1 cellular context compared by ENCODE assay signal in the genomic region with DNA sequence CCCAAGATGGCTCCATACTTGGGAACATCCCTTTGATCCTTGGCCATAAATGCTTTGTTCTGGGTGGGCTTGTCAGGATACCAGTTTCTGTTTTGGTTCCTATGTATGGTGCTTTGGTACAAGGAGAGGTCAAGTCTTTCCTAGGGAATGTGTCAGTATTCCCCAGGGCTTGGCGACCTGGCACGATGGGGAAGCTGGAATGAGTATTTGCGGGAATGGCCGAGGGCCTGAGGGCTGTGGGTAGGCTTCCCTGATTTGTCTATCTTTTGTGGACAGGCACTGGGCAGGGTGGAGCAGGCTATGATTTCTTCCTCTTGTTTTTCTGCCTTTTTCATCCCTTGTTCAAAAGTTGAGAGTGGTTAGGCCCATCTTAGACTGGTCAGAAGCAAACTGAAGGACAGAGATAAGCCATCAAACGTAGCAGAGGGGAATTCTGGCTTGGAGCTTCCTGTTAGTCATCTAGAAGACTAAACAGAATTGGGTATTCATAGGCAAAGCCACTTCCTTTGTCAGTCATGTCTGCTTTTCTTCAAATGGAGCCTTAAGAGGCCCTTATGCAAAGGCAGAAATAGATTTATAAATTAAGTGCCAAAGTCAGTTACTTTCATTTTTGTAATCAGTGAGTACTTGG.
TF ChIP-seq lines count a peak whose summit lies in the region.

No MANE protein-coding gene starts in this region.

TF ChIP-seq in K562, 482 proteins besides CTCF, POLR2A, EP300 and RAD21 (continued from another document and continues in another):
- TF ChIP-seq, protein P1, sequence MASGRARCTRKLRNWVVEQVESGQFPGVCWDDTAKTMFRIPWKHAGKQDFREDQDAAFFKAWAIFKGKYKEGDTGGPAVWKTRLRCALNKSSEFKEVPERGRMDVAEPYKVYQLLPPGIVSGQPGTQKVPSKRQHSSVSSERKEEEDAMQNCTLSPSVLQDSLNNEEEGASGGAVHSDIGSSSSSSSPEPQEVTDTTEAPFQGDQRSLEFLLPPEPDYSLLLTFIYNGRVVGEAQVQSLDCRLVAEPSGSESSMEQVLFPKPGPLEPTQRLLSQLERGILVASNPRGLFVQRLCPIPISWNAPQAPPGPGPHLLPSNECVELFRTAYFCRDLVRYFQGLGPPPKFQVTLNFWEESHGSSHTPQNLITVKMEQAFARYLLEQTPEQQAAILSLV (tag; IDR thresholded peaks at IDR 0.05), result no peak
- TF ChIP-seq TEAD1 (CRISPR knock-in tag; IDR thresholded peaks at IDR 0.05), result no peak
- TF ChIP-seq SP1 (CRISPR knock-in tag; IDR thresholded peaks at IDR 0.05), result no peak
- TF ChIP-seq SRF (CRISPR knock-in tag; IDR thresholded peaks at IDR 0.05), result no peak
- TF ChIP-seq ZBTB7A (IDR thresholded peaks at IDR 0.05; ENCODE audit: borderline replicate concordance, control insufficient read depth, low read depth, low read length), result no peak
- no peak for TF ChIP-seq ZNF408 (CRISPR knock-in tag; IDR thresholded peaks at IDR 0.05; ENCODE audit: low read depth)
- TF ChIP-seq ZBTB8A (IDR thresholded peaks at IDR 0.05; ENCODE audit: partially characterized antibody), result no peak
- TF ChIP-seq ZNF41 (CRISPR knock-in tag; conservative IDR thresholded peaks at IDR 0.05), result no peak
- no peak for TF ChIP-seq NR2C2 (CRISPR knock-in tag; IDR thresholded peaks at IDR 0.05)
- TF ChIP-seq NR2C2 (tag; IDR thresholded peaks at IDR 0.05), result no peak
- peak; percentile 51; the same call in 1 of the 2 replicates for TF ChIP-seq CTBP1 (IDR thresholded peaks at IDR 0.05; ENCODE audit: borderline replicate concordance)
- no peak for TF ChIP-seq NONO (IDR thresholded peaks at IDR 0.05; ENCODE audit: low read depth in 2 of 2, low read length in 1 of 2)
- TF ChIP-seq RBM22 (IDR thresholded peaks at IDR 0.05; ENCODE audit: low read depth, low read length, poor library complexity, severe bottlenecking), result no peak
- TF ChIP-seq, protein P2, sequence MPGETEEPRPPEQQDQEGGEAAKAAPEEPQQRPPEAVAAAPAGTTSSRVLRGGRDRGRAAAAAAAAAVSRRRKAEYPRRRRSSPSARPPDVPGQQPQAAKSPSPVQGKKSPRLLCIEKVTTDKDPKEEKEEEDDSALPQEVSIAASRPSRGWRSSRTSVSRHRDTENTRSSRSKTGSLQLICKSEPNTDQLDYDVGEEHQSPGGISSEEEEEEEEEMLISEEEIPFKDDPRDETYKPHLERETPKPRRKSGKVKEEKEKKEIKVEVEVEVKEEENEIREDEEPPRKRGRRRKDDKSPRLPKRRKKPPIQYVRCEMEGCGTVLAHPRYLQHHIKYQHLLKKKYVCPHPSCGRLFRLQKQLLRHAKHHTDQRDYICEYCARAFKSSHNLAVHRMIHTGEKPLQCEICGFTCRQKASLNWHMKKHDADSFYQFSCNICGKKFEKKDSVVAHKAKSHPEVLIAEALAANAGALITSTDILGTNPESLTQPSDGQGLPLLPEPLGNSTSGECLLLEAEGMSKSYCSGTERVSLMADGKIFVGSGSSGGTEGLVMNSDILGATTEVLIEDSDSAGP (CRISPR knock-in tag; IDR thresholded peaks at IDR 0.05), result no peak
- TF ChIP-seq, protein P3, sequence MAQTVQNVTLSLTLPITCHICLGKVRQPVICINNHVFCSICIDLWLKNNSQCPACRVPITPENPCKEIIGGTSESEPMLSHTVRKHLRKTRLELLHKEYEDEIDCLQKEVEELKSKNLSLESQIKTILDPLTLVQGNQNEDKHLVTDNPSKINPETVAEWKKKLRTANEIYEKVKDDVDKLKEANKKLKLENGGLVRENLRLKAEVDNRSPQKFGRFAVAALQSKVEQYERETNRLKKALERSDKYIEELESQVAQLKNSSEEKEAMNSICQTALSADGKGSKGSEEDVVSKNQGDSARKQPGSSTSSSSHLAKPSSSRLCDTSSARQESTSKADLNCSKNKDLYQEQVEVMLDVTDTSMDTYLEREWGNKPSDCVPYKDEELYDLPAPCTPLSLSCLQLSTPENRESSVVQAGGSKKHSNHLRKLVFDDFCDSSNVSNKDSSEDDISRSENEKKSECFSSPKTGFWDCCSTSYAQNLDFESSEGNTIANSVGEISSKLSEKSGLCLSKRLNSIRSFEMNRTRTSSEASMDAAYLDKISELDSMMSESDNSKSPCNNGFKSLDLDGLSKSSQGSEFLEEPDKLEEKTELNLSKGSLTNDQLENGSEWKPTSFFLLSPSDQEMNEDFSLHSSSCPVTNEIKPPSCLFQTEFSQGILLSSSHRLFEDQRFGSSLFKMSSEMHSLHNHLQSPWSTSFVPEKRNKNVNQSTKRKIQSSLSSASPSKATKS (CRISPR knock-in tag; IDR thresholded peaks at IDR 0.05), result no peak
- peak; percentile 77 for TF ChIP-seq TCF3 (CRISPR knock-in tag; IDR thresholded peaks at IDR 0.05)
- TF ChIP-seq SNIP1 (IDR thresholded peaks at IDR 0.05; ENCODE audit: low read depth), result no peak
- 0 out of 2 replicates have a peak, but pooled peaks have one; percentile 18 for TF ChIP-seq MYNN (IDR thresholded peaks at IDR 0.05)
- TF ChIP-seq MYNN (CRISPR knock-in tag; IDR thresholded peaks at IDR 0.05), result no peak
- TF ChIP-seq FOXJ3 (CRISPR knock-in tag; IDR thresholded peaks at IDR 0.05), result no peak
- TF ChIP-seq SMARCB1 (IDR thresholded peaks at IDR 0.05; ENCODE audit: insufficient read length, low read depth), result no peak
- TF ChIP-seq, protein P4, sequence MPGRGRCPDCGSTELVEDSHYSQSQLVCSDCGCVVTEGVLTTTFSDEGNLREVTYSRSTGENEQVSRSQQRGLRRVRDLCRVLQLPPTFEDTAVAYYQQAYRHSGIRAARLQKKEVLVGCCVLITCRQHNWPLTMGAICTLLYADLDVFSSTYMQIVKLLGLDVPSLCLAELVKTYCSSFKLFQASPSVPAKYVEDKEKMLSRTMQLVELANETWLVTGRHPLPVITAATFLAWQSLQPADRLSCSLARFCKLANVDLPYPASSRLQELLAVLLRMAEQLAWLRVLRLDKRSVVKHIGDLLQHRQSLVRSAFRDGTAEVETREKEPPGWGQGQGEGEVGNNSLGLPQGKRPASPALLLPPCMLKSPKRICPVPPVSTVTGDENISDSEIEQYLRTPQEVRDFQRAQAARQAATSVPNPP (IDR thresholded peaks at IDR 0.05; ENCODE audit: borderline replicate concordance, insufficient read depth, insufficient read length), result no peak
- TF ChIP-seq ZNF583 (CRISPR knock-in tag; IDR thresholded peaks at IDR 0.05), result no peak
- no peak for TF ChIP-seq MEF2D (tag; conservative IDR thresholded peaks at IDR 0.05; ENCODE audit: low read depth)
- TF ChIP-seq, protein P5, sequence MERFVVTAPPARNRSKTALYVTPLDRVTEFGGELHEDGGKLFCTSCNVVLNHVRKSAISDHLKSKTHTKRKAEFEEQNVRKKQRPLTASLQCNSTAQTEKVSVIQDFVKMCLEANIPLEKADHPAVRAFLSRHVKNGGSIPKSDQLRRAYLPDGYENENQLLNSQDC (CRISPR knock-in tag; IDR thresholded peaks at IDR 0.05), result no peak
- no peak for TF ChIP-seq BMI1 (IDR thresholded peaks at IDR 0.05; ENCODE audit: low read length)
- peak; percentile 51; the same call in 1 of the 2 replicates for TF ChIP-seq GATA2 (CRISPR knock-in tag; IDR thresholded peaks at IDR 0.05)
- TF ChIP-seq, protein P6, sequence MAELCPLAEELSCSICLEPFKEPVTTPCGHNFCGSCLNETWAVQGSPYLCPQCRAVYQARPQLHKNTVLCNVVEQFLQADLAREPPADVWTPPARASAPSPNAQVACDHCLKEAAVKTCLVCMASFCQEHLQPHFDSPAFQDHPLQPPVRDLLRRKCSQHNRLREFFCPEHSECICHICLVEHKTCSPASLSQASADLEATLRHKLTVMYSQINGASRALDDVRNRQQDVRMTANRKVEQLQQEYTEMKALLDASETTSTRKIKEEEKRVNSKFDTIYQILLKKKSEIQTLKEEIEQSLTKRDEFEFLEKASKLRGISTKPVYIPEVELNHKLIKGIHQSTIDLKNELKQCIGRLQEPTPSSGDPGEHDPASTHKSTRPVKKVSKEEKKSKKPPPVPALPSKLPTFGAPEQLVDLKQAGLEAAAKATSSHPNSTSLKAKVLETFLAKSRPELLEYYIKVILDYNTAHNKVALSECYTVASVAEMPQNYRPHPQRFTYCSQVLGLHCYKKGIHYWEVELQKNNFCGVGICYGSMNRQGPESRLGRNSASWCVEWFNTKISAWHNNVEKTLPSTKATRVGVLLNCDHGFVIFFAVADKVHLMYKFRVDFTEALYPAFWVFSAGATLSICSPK (IDR thresholded peaks at IDR 0.05; ENCODE audit: borderline replicate concordance), result no peak
- TF ChIP-seq MAFF (IDR thresholded peaks at IDR 0.05; ENCODE audit: low read length), result no peak
- no peak for TF ChIP-seq SRSF3 (IDR thresholded peaks at IDR 0.05; ENCODE audit: insufficient read depth, low read length)
- TF ChIP-seq, protein P7, sequence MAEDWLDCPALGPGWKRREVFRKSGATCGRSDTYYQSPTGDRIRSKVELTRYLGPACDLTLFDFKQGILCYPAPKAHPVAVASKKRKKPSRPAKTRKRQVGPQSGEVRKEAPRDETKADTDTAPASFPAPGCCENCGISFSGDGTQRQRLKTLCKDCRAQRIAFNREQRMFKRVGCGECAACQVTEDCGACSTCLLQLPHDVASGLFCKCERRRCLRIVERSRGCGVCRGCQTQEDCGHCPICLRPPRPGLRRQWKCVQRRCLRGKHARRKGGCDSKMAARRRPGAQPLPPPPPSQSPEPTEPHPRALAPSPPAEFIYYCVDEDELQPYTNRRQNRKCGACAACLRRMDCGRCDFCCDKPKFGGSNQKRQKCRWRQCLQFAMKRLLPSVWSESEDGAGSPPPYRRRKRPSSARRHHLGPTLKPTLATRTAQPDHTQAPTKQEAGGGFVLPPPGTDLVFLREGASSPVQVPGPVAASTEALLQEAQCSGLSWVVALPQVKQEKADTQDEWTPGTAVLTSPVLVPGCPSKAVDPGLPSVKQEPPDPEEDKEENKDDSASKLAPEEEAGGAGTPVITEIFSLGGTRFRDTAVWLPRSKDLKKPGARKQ (CRISPR knock-in tag; IDR thresholded peaks at IDR 0.05), result no peak
- TF ChIP-seq PHF21A (IDR thresholded peaks at IDR 0.05; ENCODE audit: borderline replicate concordance, low read depth), result no peak
- no peak for TF ChIP-seq ZNF12 (CRISPR knock-in tag; IDR thresholded peaks at IDR 0.05)
- 0 out of 2 replicates have a peak, but pooled peaks have one; percentile 22 for TF ChIP-seq ATF7 (IDR thresholded peaks at IDR 0.05)
- peak; percentile 52; the same call in 1 of the 2 replicates for TF ChIP-seq JUND (IDR thresholded peaks at IDR 0.05; ENCODE audit: borderline replicate concordance, low read depth, low read length)
- TF ChIP-seq JUND (tag; IDR thresholded peaks at IDR 0.05; ENCODE audit: borderline replicate concordance, low read depth, low read length), result peak; percentile 26; the same call in 1 of the 3 replicates
- TF ChIP-seq CBFA2T3 (IDR thresholded peaks at IDR 0.05), result peak; percentile 83
- TF ChIP-seq TCF7L2 (IDR thresholded peaks at IDR 0.05; ENCODE audit: low read depth, low read length), result no peak
- no peak for TF ChIP-seq TCFL5 (CRISPR knock-in tag; conservative IDR thresholded peaks at IDR 0.05)
- TF ChIP-seq PPARD (CRISPR knock-in tag; IDR thresholded peaks at IDR 0.05), result no peak
- no peak for TF ChIP-seq EGR1 (conservative IDR thresholded peaks at IDR 0.05)
- TF ChIP-seq, protein P8, sequence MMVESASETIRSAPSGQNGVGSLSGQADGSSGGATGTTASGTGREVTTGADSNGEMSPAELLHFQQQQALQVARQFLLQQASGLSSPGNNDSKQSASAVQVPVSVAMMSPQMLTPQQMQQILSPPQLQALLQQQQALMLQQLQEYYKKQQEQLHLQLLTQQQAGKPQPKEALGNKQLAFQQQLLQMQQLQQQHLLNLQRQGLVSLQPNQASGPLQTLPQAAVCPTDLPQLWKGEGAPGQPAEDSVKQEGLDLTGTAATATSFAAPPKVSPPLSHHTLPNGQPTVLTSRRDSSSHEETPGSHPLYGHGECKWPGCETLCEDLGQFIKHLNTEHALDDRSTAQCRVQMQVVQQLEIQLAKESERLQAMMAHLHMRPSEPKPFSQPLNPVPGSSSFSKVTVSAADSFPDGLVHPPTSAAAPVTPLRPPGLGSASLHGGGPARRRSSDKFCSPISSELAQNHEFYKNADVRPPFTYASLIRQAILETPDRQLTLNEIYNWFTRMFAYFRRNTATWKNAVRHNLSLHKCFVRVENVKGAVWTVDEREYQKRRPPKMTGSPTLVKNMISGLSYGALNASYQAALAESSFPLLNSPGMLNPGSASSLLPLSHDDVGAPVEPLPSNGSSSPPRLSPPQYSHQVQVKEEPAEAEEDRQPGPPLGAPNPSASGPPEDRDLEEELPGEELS (CRISPR knock-in tag; IDR thresholded peaks at IDR 0.05; ENCODE audit: borderline replicate concordance), result no peak
- no peak for TF ChIP-seq ZNF384 (IDR thresholded peaks at IDR 0.05; ENCODE audit: low read depth, low read length)
- TF ChIP-seq TAF1 (IDR thresholded peaks at IDR 0.05; ENCODE audit: control insufficient read depth, extremely low read depth, insufficient read depth, low read length, severe bottlenecking), result no peak
- no peak for TF ChIP-seq ZNF76 (CRISPR knock-in tag; IDR thresholded peaks at IDR 0.05; ENCODE audit: borderline replicate concordance)
- no peak for TF ChIP-seq NRF1 (conservative IDR thresholded peaks at IDR 0.05 in 1 of 2, IDR thresholded peaks at IDR 0.05 in 1 of 2)
- TF ChIP-seq, protein P9, sequence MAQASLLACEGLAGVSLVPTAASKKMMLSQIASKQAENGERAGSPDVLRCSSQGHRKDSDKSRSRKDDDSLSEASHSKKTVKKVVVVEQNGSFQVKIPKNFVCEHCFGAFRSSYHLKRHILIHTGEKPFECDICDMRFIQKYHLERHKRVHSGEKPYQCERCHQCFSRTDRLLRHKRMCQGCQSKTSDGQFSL (CRISPR knock-in tag; IDR thresholded peaks at IDR 0.05), result no peak
- TF ChIP-seq, protein P9 (tag; IDR thresholded peaks at IDR 0.05), result no peak
- TF ChIP-seq MCM5 (IDR thresholded peaks at IDR 0.05; ENCODE audit: low read depth), result no peak
- no peak for TF ChIP-seq SNRNP70 (optimal IDR thresholded peaks at IDR 0.05; ENCODE audit: low read depth, low read length)
- no peak for TF ChIP-seq PTRF (tag; IDR thresholded peaks at IDR 0.05)
- peak; percentile 39; the same call in 1 of the 2 replicates for TF ChIP-seq PML (IDR thresholded peaks at IDR 0.05; ENCODE audit: low read length)
- TF ChIP-seq BHLHE40 (IDR thresholded peaks at IDR 0.05; ENCODE audit: low read length), result no peak
- TF ChIP-seq, protein P10, sequence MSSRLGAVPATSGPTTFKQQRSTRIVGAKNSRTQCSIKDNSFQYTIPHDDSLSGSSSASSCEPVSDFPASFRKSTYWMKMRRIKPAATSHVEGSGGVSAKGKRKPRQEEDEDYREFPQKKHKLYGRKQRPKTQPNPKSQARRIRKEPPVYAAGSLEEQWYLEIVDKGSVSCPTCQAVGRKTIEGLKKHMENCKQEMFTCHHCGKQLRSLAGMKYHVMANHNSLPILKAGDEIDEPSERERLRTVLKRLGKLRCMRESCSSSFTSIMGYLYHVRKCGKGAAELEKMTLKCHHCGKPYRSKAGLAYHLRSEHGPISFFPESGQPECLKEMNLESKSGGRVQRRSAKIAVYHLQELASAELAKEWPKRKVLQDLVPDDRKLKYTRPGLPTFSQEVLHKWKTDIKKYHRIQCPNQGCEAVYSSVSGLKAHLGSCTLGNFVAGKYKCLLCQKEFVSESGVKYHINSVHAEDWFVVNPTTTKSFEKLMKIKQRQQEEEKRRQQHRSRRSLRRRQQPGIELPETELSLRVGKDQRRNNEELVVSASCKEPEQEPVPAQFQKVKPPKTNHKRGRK (tag; IDR thresholded peaks at IDR 0.05), result no peak
- no peak for TF ChIP-seq YY1 (IDR thresholded peaks at IDR 0.05; ENCODE audit: borderline replicate concordance in 1 of 3, control insufficient read depth in 1 of 3, extremely low read depth in 1 of 3, insufficient read depth in 3 of 3, insufficient read length in 1 of 3, insufficient replicate concordance in 2 of 3, low read depth in 1 of 3, low read length in 2 of 3)
- TF ChIP-seq CBFA2T2 (conservative IDR thresholded peaks at IDR 0.05), result peak; percentile 64
